In genomic region chrX:133852837-133853236, GRCh38 we compare ENCODE assay signal across 20 cellular contexts.
DNase-seq lines count a peak whose midpoint lies in the region; ATAC-seq, FAIRE-seq and TF ChIP-seq lines count a peak whose summit lies in the region.
"Had no signal": no experiment of that assay in that cellular context is flagged by ENCODE, and none has a peak within 500 bp of the region (broad histone marks: within the 10 kb centered on the region; RNA-seq: fewer than 3 reads in every experiment).

No MANE protein-coding gene starts in this region.

- POLR2A ChIA-PET in K562 (lab: Yijun Ruan, JAX) = no interaction called here

- no TSS peak for BruUV-seq in K562 (replicated peaks; lab: Mats Ljungman, UMichigan)

- TF ChIP-seq RAD21 in K562 (CRISPR knock-in tag; conservative IDR thresholded peaks at IDR 0.05 in 1 of 2, IDR thresholded peaks at IDR 0.05 in 1 of 2) = no peak

- H3K4me1 ChIP-seq in K562 (replicated peaks in 1 of 2; ENCODE audit: control insufficient read depth in 2 of 2, insufficient read depth in 2 of 2, low read length in 2 of 2) (no peaks in the 10 kb centered on the region), adrenal gland (replicated peaks in 1 of 2) (no peaks in the 10 kb centered on the region)

- intact Hi-C loops in K562 (cut with micrococcal nuclease) = no loop called here
- intact Hi-C loops in adrenal gland (cut with DNase I) = no loop called here

- no peak for TF ChIP-seq EP300 in K562 (IDR thresholded peaks at IDR 0.05; ENCODE audit: low read length)

- CTCF ChIA-PET in K562 (lab: Yijun Ruan, JAX; ENCODE audit: low intra/inter-chr PET ratio) = no interaction called here

- TF ChIP-seq POLR2A in K562 (conservative IDR thresholded peaks at IDR 0.05) (no peak), adrenal gland (IDR thresholded peaks at IDR 0.05) (no peak), H54 (IDR thresholded peaks at IDR 0.05; ENCODE audit: low read depth, low read length) (no peak)

- no peak for DNase-seq in K562 (ENCODE audit: extremely low read depth in 1 of 4, low spot score in 3 of 4)
- DNase-seq in T1000 (lab: John Stamatoyannopoulos, UW) = no peak
- DNase-seq in adrenal gland = no peak
- no peak for DNase-seq in H54 (ENCODE audit: insufficient read length, low spot score)
- DNase-seq: CD4-positive, alpha-beta T cell; DMS79 treated with DMSO at 0.1 percent for 48 hours; MV-4-11; NCI-H1417; NCI-H2081; NCI-H510A treated with DMSO at 0.1 percent for 48 hours; NCI-H82; PC-9; SJCRH30; SW 1271 had no signal

- H3K9ac ChIP-seq in K562 (ENCODE audit: insufficient read depth in 1 of 2, low read depth in 2 of 2, low read length in 2 of 2) = no peak overlapping the region

- H4K20me1 ChIP-seq in K562 (replicated peaks; ENCODE audit: control insufficient read depth, insufficient read depth, low read length) = no peaks in the 10 kb centered on the region

- in situ Hi-C loops in K562 (cut with MboI) = no loop called here

- H3K36me3 ChIP-seq in K562 (ENCODE audit: control insufficient read depth, insufficient read depth, low read length) (no peaks in the 10 kb centered on the region), adrenal gland (replicated peaks in 1 of 2) (no peaks in the 10 kb centered on the region)
- H3K36me3 ChIP-seq: SJCRH30 had no signal

- H3K9me3 ChIP-seq in K562 (replicated peaks; ENCODE audit: control insufficient read depth, insufficient read depth, low read depth, low read length) (no peaks in the 10 kb centered on the region), adrenal gland (replicated peaks in 1 of 3) (no peaks in the 10 kb centered on the region)
- H3K9me3 ChIP-seq: SJCRH30 had no signal

- H3K27me3 ChIP-seq in K562 (ENCODE audit: control insufficient read depth in 2 of 2, insufficient read depth in 2 of 2, low read length in 2 of 2) = no peaks in the 10 kb centered on the region
- peaks cover 16% of the 10 kb centered on the region for H3K27me3 ChIP-seq in adrenal gland
- H3K27me3 ChIP-seq: SJCRH30 had no signal

- FAIRE-seq in A204.1 (lab: Jason Lieb, UNC) (peak; percentile 25), K562 (lab: Jason Lieb, UNC) (no peak), islet of Langerhans (lab: Jason Lieb, UNC) (peak; percentile 5), H54 (lab: Jason Lieb, UNC) (no peak)
- FAIRE-seq: GM12878 had no signal

- H3K9me1 ChIP-seq in K562 (ENCODE audit: control insufficient read depth, insufficient read depth, low read length) = no peaks in the 10 kb centered on the region

- H3K4me3 ChIP-seq in K562 (no peak overlapping the region), adrenal gland (no peak overlapping the region)
- H3K4me3 ChIP-seq: GM12878, PC-9, SJCRH30 had no signal

- H3K79me2 ChIP-seq in K562 (ENCODE audit: control insufficient read depth, insufficient read depth, low read length) = no peaks in the 10 kb centered on the region

- H2AFZ ChIP-seq in K562 (ENCODE audit: low read depth, low read length) = no peak overlapping the region
- H2AFZ ChIP-seq: PC-9 had no signal

- TF ChIP-seq CTCF in C4-2B (conservative IDR thresholded peaks at IDR 0.05) (peak; percentile 24), K562 (IDR thresholded peaks at IDR 0.05 in 2 of 3, conservative IDR thresholded peaks at IDR 0.05 in 1 of 3; ENCODE audit: insufficient read depth in 2 of 3, low read depth in 1 of 3, low read length in 3 of 3) (no peak), adrenal gland (IDR thresholded peaks at IDR 0.05) (no peak)

- H3K4me2 ChIP-seq in K562 (ENCODE audit: insufficient read depth, low read length) = no peak overlapping the region
- H3K4me2 ChIP-seq: PC-9 had no signal

- 0% methylated on average over 1 of the region's 1 CpG for WGBS in K562 (ENCODE audit: insufficient coverage, low coverage, missing lambda C conversion rate)
- 25 to 50% (median 36%) methylated on average over 1 of the region's 1 CpG for WGBS in adrenal gland, 4 donors

- H3K27ac ChIP-seq in C4-2B (no peak overlapping the region), K562 (ENCODE audit: extremely low read depth, low read depth, low read length) (no peak overlapping the region), adrenal gland (no peak overlapping the region)
- H3K27ac ChIP-seq: PC-9, SJCRH30 had no signal

- ATAC-seq in K562 (no peak), HG03175 (IDR thresholded peaks at IDR 0.05; ENCODE audit: unreplicated experiment) (no peak)
- ATAC-seq: GM12878, HCT116 had no signal

TF ChIP-seq in K562, 482 proteins besides CTCF, POLR2A, EP300 and RAD21:
- TF ChIP-seq ZNF384 (IDR thresholded peaks at IDR 0.05; ENCODE audit: low read depth, low read length) (0 out of 2 replicates have a peak, but pooled peaks have one; percentile 23), ZNF277 (CRISPR knock-in tag; IDR thresholded peaks at IDR 0.05; ENCODE audit: borderline replicate concordance) (no peak)
